1 cellular context compared by ENCODE assay signal in genomic region chr12:123261196-123261595, GRCh38.
TF ChIP-seq lines count a peak whose summit lies in the region.

No MANE protein-coding gene starts in this region.

TF ChIP-seq in endothelial cell of umbilical vein, 7 proteins besides CTCF, POLR2A, EP300 and RAD21:
- TF ChIP-seq MYC (IDR thresholded peaks at IDR 0.05; ENCODE audit: low read depth, low read length), result no peak
- TF ChIP-seq POLR2AphosphoS5 (IDR thresholded peaks at IDR 0.05; ENCODE audit: insufficient read depth, low read depth, low read length), result no peak
